Comparison of ENCODE assay signal across 12 cellular contexts in the genomic region with DNA sequence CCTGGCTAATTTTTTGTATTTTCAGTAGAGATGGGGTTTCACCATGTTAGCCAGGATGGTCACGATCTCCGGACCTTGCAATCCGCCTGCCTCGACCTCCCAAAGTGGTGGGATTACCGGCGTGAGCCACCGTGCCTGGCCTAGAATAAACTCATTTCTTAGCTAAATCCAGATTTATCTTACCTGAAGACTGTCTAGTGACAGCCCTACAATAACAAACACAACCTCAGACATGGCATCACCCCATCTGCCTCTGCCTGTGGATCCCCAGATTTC. TPM values are rescaled to one million over a fixed set of nuclear protein-coding genes. Genes with fewer than 3 reads are reported as not detected.
DNase-seq lines count a peak whose midpoint lies in the region; ATAC-seq and TF ChIP-seq lines count a peak whose summit lies in the region.
"Had no signal": no experiment of that assay in that cellular context is flagged by ENCODE, and none has a peak within 500 bp of the region (broad histone marks: within the 10 kb centered on the region; RNA-seq: fewer than 3 reads in every experiment).

No MANE protein-coding gene starts in this region.

- DNase-seq in activated CD8-positive, alpha-beta memory T cell treated with anti-CD3 and anti-CD28 coated beads, Interleukin-2, amount 10 ng/mL, durations not matched to agents 7 days and 5 days, result no peak
- no peak for DNase-seq in activated CD8-positive, alpha-beta memory T cell treated with anti-CD3 and anti-CD28 coated beads for 24 hours
- DNase-seq in activated CD8-positive, alpha-beta T cell treated with anti-CD3 and anti-CD28 coated beads for 36 hours, result no peak
- DNase-seq in foreskin keratinocyte (no peak), suprapubic skin (ENCODE audit: low spot score in 2 of 2) (no peak), lower leg skin (ENCODE audit: low spot score in 2 of 2) (no peak), anterior cingulate cortex (lab: John Stamatoyannopoulos, UW) (no peak), GM19238 (ENCODE audit: insufficient read length, low spot score) (no peak)
- DNase-seq: NCI-H524 had no signal

- TF ChIP-seq CTCF in activated CD8-positive, alpha-beta T cell treated with anti-CD3 and anti-CD28 coated beads for 36 hours (IDR thresholded peaks at IDR 0.05), result no peak
- no peak for TF ChIP-seq CTCF in foreskin keratinocyte (conservative IDR thresholded peaks at IDR 0.05)
- TF ChIP-seq CTCF in suprapubic skin (IDR thresholded peaks at IDR 0.05), result no peak
- TF ChIP-seq CTCF in lower leg skin (IDR thresholded peaks at IDR 0.05), result no peak

- intact Hi-C loops in activated CD8-positive, alpha-beta T cell treated with anti-CD3 and anti-CD28 coated beads for 36 hours (cut with micrococcal nuclease), result loop anchor here (5.0 kb wide), 1 partner anchor 43 kb away; a partner anchor contains a TSS
- intact Hi-C loops in lower leg skin (cut with DNase I; ENCODE audit: low total_unique reads), result no loop called here

- TF ChIP-seq POLR2A in suprapubic skin (IDR thresholded peaks at IDR 0.05), result no peak
- TF ChIP-seq POLR2A in lower leg skin (IDR thresholded peaks at IDR 0.05), result no peak

- no peaks in the 10 kb centered on the region for H3K9me3 ChIP-seq in suprapubic skin

- 96% methylated on average over 7 of the region's 7 CpGs for WGBS in suprapubic skin
- WGBS in lower leg skin, 2 donors, result 94 to 95% methylated on average over 7 of the region's 7 CpGs

- POLR2A ChIA-PET in activated CD8-positive, alpha-beta T cell treated with anti-CD3 and anti-CD28 coated beads for 36 hours (lab: Charles Lee), result interaction anchor here (1.2 to 3.1 kb wide), 2 partner anchors 10 to 42 kb away, joined by 3 to 25 read pairs; a partner anchor contains a TSS

- no peak overlapping the region for H3K4me3 ChIP-seq in suprapubic skin
- no peak overlapping the region for H3K4me3 ChIP-seq in lower leg skin (ENCODE audit: low read depth, poor library complexity, severe bottlenecking)
- H3K4me3 ChIP-seq: hepatocyte had no signal

- H3K36me3 Mint-ChIP-seq in activated CD8-positive, alpha-beta memory T cell treated with anti-CD3 and anti-CD28 coated beads, Interleukin-2, amount 10 ng/mL, durations not matched to agents 7 days and 5 days, result peaks cover 60% of the 10 kb centered on the region
- H3K36me3 Mint-ChIP-seq in activated CD8-positive, alpha-beta T cell treated with anti-CD3 and anti-CD28 coated beads for 36 hours (ENCODE audit: low read depth), result peaks cover 29% of the 10 kb centered on the region

- ATAC-seq in activated CD8-positive, alpha-beta memory T cell treated with anti-CD3 and anti-CD28 coated beads, Interleukin-2, amount 10 ng/mL, durations not matched to agents 7 days and 5 days, result no peak
- ATAC-seq in activated CD8-positive, alpha-beta T cell treated with anti-CD3 and anti-CD28 coated beads for 36 hours, result no peak
- ATAC-seq in foreskin keratinocyte, result no peak
- ATAC-seq: sciatic nerve had no signal

- no peaks in the 10 kb centered on the region for H3K27me3 ChIP-seq in foreskin keratinocyte
- no peaks in the 10 kb centered on the region for H3K27me3 ChIP-seq in suprapubic skin
- H3K27me3 ChIP-seq: hepatocyte had no signal

- peaks cover 39% of the 10 kb centered on the region for H3K4me1 Mint-ChIP-seq in activated CD8-positive, alpha-beta memory T cell treated with anti-CD3 and anti-CD28 coated beads, Interleukin-2, amount 10 ng/mL, durations not matched to agents 7 days and 5 days
- peaks cover 47% of the 10 kb centered on the region for H3K4me1 Mint-ChIP-seq in activated CD8-positive, alpha-beta T cell treated with anti-CD3 and anti-CD28 coated beads for 36 hours (ENCODE audit: low read depth)

- peaks cover 2% of the 10 kb centered on the region for H3K9me3 Mint-ChIP-seq in activated CD8-positive, alpha-beta memory T cell treated with anti-CD3 and anti-CD28 coated beads, Interleukin-2, amount 10 ng/mL, durations not matched to agents 7 days and 5 days (ENCODE audit: low read depth)
- no peaks in the 10 kb centered on the region for H3K9me3 Mint-ChIP-seq in activated CD8-positive, alpha-beta T cell treated with anti-CD3 and anti-CD28 coated beads for 36 hours

- CTCF ChIA-PET in activated CD8-positive, alpha-beta memory T cell treated with anti-CD3 and anti-CD28 coated beads, Interleukin-2, amount 10 ng/mL, durations not matched to agents 7 days and 5 days (lab: Charles Lee), result interaction anchor here (0.7 kb wide), 1 partner anchor 197 kb away, joined by 4 read pairs; no protein-coding TSS in a partner anchor
- CTCF ChIA-PET in activated CD8-positive, alpha-beta T cell treated with anti-CD3 and anti-CD28 coated beads for 36 hours (lab: Charles Lee), result interaction anchor here (0.8 to 1.6 kb wide), 3 partner anchors 76 to 507 kb away, joined by 3 to 4 read pairs (median 4); a partner anchor contains a TSS

- TF ChIP-seq EP300 in suprapubic skin (IDR thresholded peaks at IDR 0.05), result no peak

- peaks cover 9% of the 10 kb centered on the region for H3K4me1 ChIP-seq in foreskin keratinocyte
- H3K4me1 ChIP-seq in suprapubic skin, result peaks cover 49% of the 10 kb centered on the region

- H3K36me3 ChIP-seq in suprapubic skin, result peaks cover 3% of the 10 kb centered on the region

- H3K27me3 Mint-ChIP-seq in activated CD8-positive, alpha-beta memory T cell treated with anti-CD3 and anti-CD28 coated beads, Interleukin-2, amount 10 ng/mL, durations not matched to agents 7 days and 5 days, result no peaks in the 10 kb centered on the region
- no peaks in the 10 kb centered on the region for H3K27me3 Mint-ChIP-seq in activated CD8-positive, alpha-beta T cell treated with anti-CD3 and anti-CD28 coated beads for 36 hours

- H3K27ac Mint-ChIP-seq in activated CD8-positive, alpha-beta memory T cell treated with anti-CD3 and anti-CD28 coated beads, Interleukin-2, amount 10 ng/mL, durations not matched to agents 7 days and 5 days, result peak overlapping the region; percentile 93
- peak overlapping the region; percentile 95 for H3K27ac Mint-ChIP-seq in activated CD8-positive, alpha-beta T cell treated with anti-CD3 and anti-CD28 coated beads for 36 hours

- H3K4me3 Mint-ChIP-seq in activated CD8-positive, alpha-beta memory T cell treated with anti-CD3 and anti-CD28 coated beads, Interleukin-2, amount 10 ng/mL, durations not matched to agents 7 days and 5 days, result peak overlapping the region; percentile 60
- peak overlapping the region; percentile 66 for H3K4me3 Mint-ChIP-seq in activated CD8-positive, alpha-beta T cell treated with anti-CD3 and anti-CD28 coated beads for 36 hours

- H3K27ac ChIP-seq in foreskin keratinocyte (peak overlapping the region; percentile 80), suprapubic skin (peak overlapping the region; percentile 79)
- H3K27ac ChIP-seq: KMS-11 had no signal

RNA-seq across cellular contexts. Expression of a gene that starts 5.0 kb away (rescaled TPM):
- total RNA-seq in activated CD8-positive, alpha-beta memory T cell treated with anti-CD3 and anti-CD28 coated beads, Interleukin-2, amount 10 ng/mL, durations not matched to agents 7 days and 5 days, result 10 to 100 TPM in 1 of 2 experiments, 1 to 10 TPM in 1; 9.7 to 11.9 TPM
- total RNA-seq in activated CD8-positive, alpha-beta T cell treated with anti-CD3 and anti-CD28 coated beads for 36 hours, result 1 to 10 TPM; 6.1 to 7.1 TPM
- total RNA-seq in foreskin keratinocyte (4.1 and 5.0 TPM in 2 replicates), suprapubic skin (10 to 100 TPM in 2 of 4 donors, 1 to 10 TPM in 2; 7.2 to 24.2 (median 11.7) TPM), lower leg skin (10 to 100 TPM in 3 of 4 donors, 1 to 10 TPM in 1; 8.8 to 15.6 (median 13.0) TPM)
- 1.8 and 2.2 TPM in 2 replicates for polyA plus RNA-seq in foreskin keratinocyte

RNA-seq across cellular contexts. Expression of a gene that starts 43.7 kb away (rescaled TPM):
- total RNA-seq in activated CD8-positive, alpha-beta memory T cell treated with anti-CD3 and anti-CD28 coated beads, Interleukin-2, amount 10 ng/mL, durations not matched to agents 7 days and 5 days, result 1 to 10 TPM; 2.4 to 3.3 TPM
- 1 to 10 TPM; 6.0 to 7.1 TPM for total RNA-seq in activated CD8-positive, alpha-beta T cell treated with anti-CD3 and anti-CD28 coated beads for 36 hours
- total RNA-seq in foreskin keratinocyte, result 3.4 and 4.4 TPM in 2 replicates
- 1.6 and 2.5 TPM in 2 replicates for polyA plus RNA-seq in foreskin keratinocyte
- total RNA-seq in suprapubic skin, result 1 to 10 TPM; 2.6 to 8.3 (median 5.8) TPM
- total RNA-seq in lower leg skin, result 10 to 100 TPM in 1 of 4 donors, 1 to 10 TPM in 3; 3.1 to 16.9 (median 5.6) TPM
